8 cellular contexts compared by ENCODE assay signal in the genomic region with DNA sequence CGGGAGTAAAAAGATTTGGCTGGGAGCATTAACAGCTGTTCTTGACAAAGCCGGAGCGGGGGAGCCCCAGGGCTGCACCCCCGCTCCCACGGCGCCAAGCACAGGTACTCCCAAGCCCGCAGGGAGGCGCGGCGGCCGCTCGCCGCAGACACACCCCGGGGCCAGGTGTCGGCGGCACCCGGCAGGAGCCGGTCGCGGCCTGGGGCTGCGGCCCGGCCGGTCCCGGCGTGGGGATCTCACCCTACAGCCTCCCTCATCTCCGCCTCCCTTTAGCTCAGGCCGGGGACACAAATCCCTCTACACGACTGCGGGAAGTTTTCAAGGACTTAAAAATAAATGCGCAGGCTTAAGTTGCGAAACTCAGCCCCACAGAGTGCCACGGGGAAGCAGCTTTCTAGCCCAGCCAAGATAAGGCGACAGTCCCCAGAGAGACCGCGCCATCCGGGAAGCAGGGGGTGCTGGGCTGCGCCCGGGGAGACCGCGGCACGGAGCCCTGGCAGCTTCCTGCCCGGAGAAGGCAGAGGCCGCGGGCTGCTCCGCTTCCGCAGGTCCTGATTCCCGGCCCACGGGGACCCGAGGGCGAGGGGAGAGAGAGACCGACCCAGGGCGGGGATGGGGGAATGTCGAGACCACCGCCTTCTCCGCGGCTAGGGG. TPM values are rescaled to one million over a fixed set of nuclear protein-coding genes. Genes with fewer than 3 reads are reported as not detected.
DNase-seq lines count a peak whose midpoint lies in the region; ATAC-seq, FAIRE-seq and TF ChIP-seq lines count a peak whose summit lies in the region.

No MANE protein-coding gene starts in this region.

- no peaks in the 10 kb centered on the region; the same call in 1 of the 2 replicates for H3K9me3 ChIP-seq in AG04450 (ENCODE audit: control insufficient read depth, insufficient read depth, low read length)
- no peaks in the 10 kb centered on the region for H3K9me3 ChIP-seq in gastroesophageal sphincter
- no peaks in the 10 kb centered on the region for H3K9me3 ChIP-seq in neural progenitor cell (ENCODE audit: low read depth)

- no peaks in the 10 kb centered on the region for H3K9me3 Mint-ChIP-seq in activated T-cell treated with anti-CD3 and anti-CD28 coated beads, Interleukin-2, amount 50 U/mL, for 4 hours
- no peaks in the 10 kb centered on the region for H3K9me3 Mint-ChIP-seq in neural progenitor cell

- peak overlapping the region; percentile 89 for H3K27ac ChIP-seq in AG04450 (ENCODE audit: low read depth, low read length)
- peak overlapping the region; percentile 62 to 94 (median 89) for H3K27ac ChIP-seq in gastroesophageal sphincter
- peak overlapping the region; percentile 79 for H3K27ac ChIP-seq in neural progenitor cell

- peak overlapping the region; percentile 96 for H3K4me2 ChIP-seq in neural progenitor cell

- H3K9ac ChIP-seq in neural progenitor cell = peak overlapping the region; percentile 84

- peak overlapping the region; percentile 68 for H3K4me3 Mint-ChIP-seq in activated T-cell treated with anti-CD3 and anti-CD28 coated beads, Interleukin-2, amount 50 U/mL, for 4 hours
- H3K4me3 Mint-ChIP-seq in neural progenitor cell = peak overlapping the region; percentile 97

- H3K4me1 ChIP-seq in gastroesophageal sphincter (peaks cover 0 to 59% (median 5%) of the 10 kb centered on the region in 3 donors), neural progenitor cell (peaks cover 34% of the 10 kb centered on the region)

- peaks cover 49% of the 10 kb centered on the region for H3K27me3 Mint-ChIP-seq in activated T-cell treated with anti-CD3 and anti-CD28 coated beads, Interleukin-2, amount 50 U/mL, for 4 hours (ENCODE audit: low read depth)
- H3K27me3 Mint-ChIP-seq in neural progenitor cell (ENCODE audit: insufficient read depth, low read depth) = peaks cover 2% of the 10 kb centered on the region

- TF ChIP-seq EP300 in gastroesophageal sphincter (IDR thresholded peaks at IDR 0.05) = no peak

- H3K36me3 ChIP-seq in gastroesophageal sphincter (no peaks in the 10 kb centered on the region), neural progenitor cell (no peaks in the 10 kb centered on the region)

- H4K20me1 ChIP-seq in neural progenitor cell (ENCODE audit: low read depth) = peaks cover 31% of the 10 kb centered on the region

- H3K36me3 Mint-ChIP-seq in activated T-cell treated with anti-CD3 and anti-CD28 coated beads, Interleukin-2, amount 50 U/mL, for 4 hours (ENCODE audit: insufficient read depth) = no peaks in the 10 kb centered on the region
- H3K36me3 Mint-ChIP-seq in neural progenitor cell = peaks cover 7% of the 10 kb centered on the region

- H3K4me1 Mint-ChIP-seq in activated T-cell treated with anti-CD3 and anti-CD28 coated beads, Interleukin-2, amount 50 U/mL, for 4 hours (ENCODE audit: low read depth) = peaks cover 6% of the 10 kb centered on the region
- H3K4me1 Mint-ChIP-seq in neural progenitor cell = peaks cover 36% of the 10 kb centered on the region

- DNase-seq in AG04450 (ENCODE audit: low read depth, low spot score) (no peak), GM12892 (ENCODE audit: insufficient read length) (peak; percentile 60), NCI-H1092 treated with DMSO at 0.1 percent for 48 hours (lab: John Stamatoyannopoulos, UW) (peak; percentile 71), neural progenitor cell (ENCODE audit: low spot score) (peak; percentile 71), NCI-H128 (lab: John Stamatoyannopoulos, UW; ENCODE audit: unreplicated experiment) (no peak)
- DNase-seq in activated T-cell treated with anti-CD3 and anti-CD28 coated beads, Interleukin-2, amount 50 U/mL, for 4 hours = no peak

- peak; percentile 80 for FAIRE-seq in GM12892 (lab: Jason Lieb, UNC)

- TF ChIP-seq CTCF in AG04450 (IDR thresholded peaks at IDR 0.05; ENCODE audit: low read depth, low read length) = 0 out of 2 replicates have a peak, but pooled peaks have one; percentile 4
- TF ChIP-seq CTCF in gastroesophageal sphincter (IDR thresholded peaks at IDR 0.05) = peak in 3 of 4 experiments; percentile 15 to 35 (median 28)
- TF ChIP-seq CTCF in neural progenitor cell (IDR thresholded peaks at IDR 0.05) = peak; percentile 29

- H3F3A ChIP-seq in neural progenitor cell (ENCODE audit: low read depth) = peaks cover 15% of the 10 kb centered on the region

- POLR2A ChIA-PET in AG04450 (lab: Yijun Ruan, JAX) = interaction anchor here (0.7 to 1.5 kb wide), 3 partner anchors 16 to 260 kb away, joined by 3 to 9 read pairs (median 4); partner anchors contain the start of gene CBR4

- peak overlapping the region; percentile 95 for H3K27ac Mint-ChIP-seq in neural progenitor cell

- ATAC-seq in HG02642 (IDR thresholded peaks at IDR 0.05; ENCODE audit: poor library complexity, unreplicated experiment) (peak; percentile 58), gastroesophageal sphincter (peak; percentile 54)
- ATAC-seq in activated T-cell treated with anti-CD3 and anti-CD28 coated beads, Interleukin-2, amount 50 U/mL, for 4 hours = peak; percentile 53 to 59

- H3K27me3 ChIP-seq in AG04450 (ENCODE audit: control insufficient read depth, insufficient read depth, low read length) (no peaks in the 10 kb centered on the region), gastroesophageal sphincter (no peaks in the 10 kb centered on the region), neural progenitor cell (peaks cover 12% of the 10 kb centered on the region)

- H3K4me3 ChIP-seq in AG04450 (ENCODE audit: low read depth, low read length) (peak overlapping the region; percentile 91), gastroesophageal sphincter (peak overlapping the region; percentile 82 to 96), neural progenitor cell (peak overlapping the region; percentile 82)

- TF ChIP-seq POLR2A in GM12892 (IDR thresholded peaks at IDR 0.05; ENCODE audit: low read depth, low read length) (0 out of 2 replicates have a peak, but pooled peaks have one; percentile 1), gastroesophageal sphincter (IDR thresholded peaks at IDR 0.05) (no peak)

- CTCF ChIA-PET in AG04450 (lab: Charles Lee) = interaction anchor here (0.9 to 2.9 kb wide), 8 partner anchors 11 to 274 kb away, joined by 3 to 13 read pairs (median 4); no protein-coding TSS in a partner anchor

- 0% methylated on average over 16 of the region's 56 CpGs; no CpG with 5 or more reads in 1 of the 2 donors for WGBS in gastroesophageal sphincter (ENCODE audit: low coverage in 1 of 2), 2 donors

- H2AFZ ChIP-seq in neural progenitor cell (replicated peaks) = peak overlapping the region; percentile 84

- peaks cover 53% of the 10 kb centered on the region for H3K79me2 ChIP-seq in neural progenitor cell (ENCODE audit: low read depth)

RNA-seq across cellular contexts. Expression of gene SH3RF1, which starts 0.5 kb away (rescaled TPM):
- polyA plus RNA-seq in AG04450 (2011; rRNA removed) = 10.4 and 11.0 TPM in 2 replicates
- polyA minus RNA-seq in AG04450 (2011; rRNA and poly(A)+ RNA removed) = 48.5 and 54.1 TPM in 2 replicates
- 3.8 TPM for polyA plus RNA-seq in GM12892 (2012; ENCODE audit: missing spikeins)
- total RNA-seq in activated T-cell treated with anti-CD3 and anti-CD28 coated beads, Interleukin-2, amount 50 U/mL, for 4 hours = 1 to 10 TPM in 1 of 3 donors, under 1 TPM in 2; 0.43 to 1.2 (median 0.56) TPM
- total RNA-seq in gastroesophageal sphincter (10 to 100 TPM in 3 of 4 donors, 1 to 10 TPM in 1; 9.2 to 17.6 (median 13.3) TPM), neural progenitor cell (ENCODE audit: low replicate concordance) (14.1 and 17.1 TPM in 2 replicates)

Comparison
In these comparisons a context has a peak if more than half of its experiments do, and no peak if none do; other contexts are left out.
1. DNase-seq: peak in GM12892 (single experiment), NCI-H1092 treated with DMSO at 0.1 percent for 48 hours (single experiment) and neural progenitor cell (single experiment); none in AG04450 (single experiment), activated T-cell treated with anti-CD3 and anti-CD28 coated beads, Interleukin-2, amount 50 U/mL, for 4 hours (single experiment) and NCI-H128 (single experiment).
2. Peak in every context shown above with its lines, with median percentiles within 50 percentile points of each other: H3K27ac ChIP-seq, H3K4me3 ChIP-seq, CTCF ChIP-seq and ATAC-seq.